Comparison of ENCODE assay signal across 19 cellular contexts in the genomic region with DNA sequence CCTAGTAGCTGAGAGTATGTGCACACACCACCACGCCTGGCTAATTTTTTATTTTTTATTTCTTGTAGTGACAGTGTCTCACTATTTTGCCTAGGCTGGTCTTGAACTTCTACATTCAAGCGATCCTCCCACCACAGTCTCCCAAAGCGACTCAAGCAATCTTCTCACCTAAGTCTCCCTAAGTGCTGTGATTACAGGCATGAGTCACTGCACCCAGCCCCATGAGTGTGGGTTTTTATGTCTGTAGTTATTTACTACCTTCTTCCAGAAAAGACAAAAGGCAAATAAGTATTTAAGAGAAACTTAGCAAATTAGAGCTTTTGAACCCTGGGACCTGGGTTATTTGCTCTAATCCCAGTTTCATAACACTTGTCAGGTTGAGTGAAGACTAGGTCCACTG.
DNase-seq lines count a peak whose midpoint lies in the region; ATAC-seq lines count a peak whose summit lies in the region.
"Had no signal": no experiment of that assay in that cellular context is flagged by ENCODE, and none has a peak within 500 bp of the region (broad histone marks: within the 10 kb centered on the region; RNA-seq: fewer than 3 reads in every experiment).

No MANE protein-coding gene starts in this region.

- no peak overlapping the region for H2BK5ac ChIP-seq in neuronal stem cell (ENCODE audit: low read length)

- no peak overlapping the region for H3K4me3 ChIP-seq in neuronal stem cell (ENCODE audit: low read length in 2 of 2)

- no peak overlapping the region for H2BK120ac ChIP-seq in neuronal stem cell (ENCODE audit: low read depth, low read length)

- no peak overlapping the region for H4K8ac ChIP-seq in neuronal stem cell (ENCODE audit: low read depth, low read length)

- H4K91ac ChIP-seq in neuronal stem cell (ENCODE audit: low read depth, low read length, poor library complexity), result no peak overlapping the region

- H3K9ac ChIP-seq in neuronal stem cell (ENCODE audit: low read depth, low read length, poor library complexity), result no peak overlapping the region

- H3K27ac ChIP-seq in neuronal stem cell (replicated peaks; ENCODE audit: low read length), result no peak overlapping the region
- H3K27ac ChIP-seq: C4-2B had no signal

- no CpG with 5 or more reads among the region's 3 CpGs for WGBS in neuronal stem cell (ENCODE audit: extremely low coverage in 2 of 2, insufficient read length in 2 of 2, insufficient replicate concordance in 1 of 2), 2 donors

- no peak overlapping the region for H2BK15ac ChIP-seq in neuronal stem cell (ENCODE audit: low read length)

- H2AK5ac ChIP-seq in neuronal stem cell (ENCODE audit: low read depth, low read length), result no peak overlapping the region

- H2AFZ ChIP-seq in neuronal stem cell (ENCODE audit: low read length), result no peak overlapping the region

- ATAC-seq in GM19395 (IDR thresholded peaks at IDR 0.05; ENCODE audit: unreplicated experiment) (no peak), GM21717 (IDR thresholded peaks at IDR 0.05; ENCODE audit: unreplicated experiment) (no peak)

- no peak overlapping the region for H3K4ac ChIP-seq in neuronal stem cell (ENCODE audit: low read length)

- no peaks in the 10 kb centered on the region for H3K9me3 ChIP-seq in neuronal stem cell (replicated peaks in 1 of 2; ENCODE audit: control insufficient read depth in 2 of 2, insufficient read depth in 1 of 2, low read depth in 1 of 2, low read length in 2 of 2)

- H3K14ac ChIP-seq in neuronal stem cell (ENCODE audit: low read length), result no peak overlapping the region

- H3K4me2 ChIP-seq in neuronal stem cell (ENCODE audit: insufficient read depth, low read length, poor library complexity, severe bottlenecking), result no peak overlapping the region

- no peaks in the 10 kb centered on the region for H3K36me3 ChIP-seq in neuronal stem cell (replicated peaks in 1 of 2; ENCODE audit: control insufficient read depth in 2 of 2, insufficient read depth in 2 of 2, low read length in 2 of 2)

- DNase-seq in ELR (ENCODE audit: low read depth) (peak; percentile 10), M059J (ENCODE audit: low read depth) (peak; percentile 27), amniotic epithelial cell (ENCODE audit: low read depth) (peak; percentile 53), islet precursor cell (peak; percentile 73), neuronal stem cell (ENCODE audit: low spot score) (no peak)
- DNase-seq: CD8-positive, alpha-beta memory T cell; GDM1; HFFc6; KBM-7; NCI-H1105; NCI-H146; NCI-H2029; NCI-H345; NCI-H524; RPMI8226; SHP77 had no signal

- no peak overlapping the region for H2BK12ac ChIP-seq in neuronal stem cell (ENCODE audit: low read length)

- H3K79me1 ChIP-seq in neuronal stem cell (ENCODE audit: low read depth, low read length), result no peaks in the 10 kb centered on the region

- H3K18ac ChIP-seq in neuronal stem cell (ENCODE audit: low read length), result no peak overlapping the region

- no peak overlapping the region for H3K23ac ChIP-seq in neuronal stem cell (ENCODE audit: low read depth, low read length, poor library complexity)

- no peaks in the 10 kb centered on the region for H3K4me1 ChIP-seq in neuronal stem cell (ENCODE audit: control insufficient read depth in 2 of 2, insufficient read depth in 1 of 2, low read depth in 1 of 2, low read length in 2 of 2)

- H3K27me3 ChIP-seq in neuronal stem cell (ENCODE audit: control insufficient read depth in 3 of 3, insufficient read depth in 3 of 3, low read depth in 1 of 3, low read length in 3 of 3), result no peaks in the 10 kb centered on the region
